In the genomic region with DNA sequence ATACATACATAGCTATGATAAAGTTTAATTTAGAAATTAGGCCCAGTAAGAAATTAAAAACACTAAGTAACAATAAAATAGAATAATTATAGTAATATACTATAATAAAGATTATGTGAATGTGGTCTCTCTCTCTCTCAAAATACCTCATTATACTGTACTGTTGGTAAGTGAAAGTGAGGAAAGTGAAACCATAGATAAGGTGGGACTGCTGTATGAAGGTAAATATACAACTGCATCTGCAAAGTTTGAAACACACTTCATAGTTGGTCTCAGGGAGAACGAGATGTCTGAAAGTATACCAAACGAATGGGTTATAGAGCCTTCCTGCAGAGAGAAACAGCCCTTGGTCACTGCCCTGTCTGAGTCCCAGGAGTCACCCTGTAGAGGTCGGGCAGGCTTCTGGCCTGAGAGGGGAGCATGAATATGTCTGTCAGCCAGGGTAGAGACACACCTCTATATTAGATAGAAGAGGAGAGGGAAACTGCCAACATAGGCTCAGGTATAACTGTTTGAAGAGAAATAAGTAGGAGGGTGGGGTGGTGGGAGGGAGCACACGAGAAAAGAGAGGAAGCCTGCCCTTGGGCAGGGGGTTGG, we compare ENCODE assay signal across 1 cellular context.
TF ChIP-seq lines count a peak whose summit lies in the region.

No MANE protein-coding gene starts in this region.

TF ChIP-seq in K562, 482 proteins besides CTCF, POLR2A, EP300 and RAD21:
- TF ChIP-seq MIER1 (IDR thresholded peaks at IDR 0.05; ENCODE audit: low read depth), result no peak
- no peak for TF ChIP-seq MXI1 (IDR thresholded peaks at IDR 0.05; ENCODE audit: low read depth, low read length)
- no peak for TF ChIP-seq KLF16 (IDR thresholded peaks at IDR 0.05)
- TF ChIP-seq CSDE1 (IDR thresholded peaks at IDR 0.05), result no peak
- no peak for TF ChIP-seq MTF1 (CRISPR knock-in tag; IDR thresholded peaks at IDR 0.05; ENCODE audit: borderline replicate concordance)
- TF ChIP-seq BRCA1 (IDR thresholded peaks at IDR 0.05), result no peak
- TF ChIP-seq BRCA1 (CRISPR knock-in tag; IDR thresholded peaks at IDR 0.05), result no peak
- TF ChIP-seq NR1H2 (CRISPR knock-in tag; IDR thresholded peaks at IDR 0.05), result no peak
- no peak for TF ChIP-seq ZNF75A (CRISPR knock-in tag; IDR thresholded peaks at IDR 0.05)
- TF ChIP-seq SREBF2 (CRISPR knock-in tag; IDR thresholded peaks at IDR 0.05), result no peak
- TF ChIP-seq, protein P1, sequence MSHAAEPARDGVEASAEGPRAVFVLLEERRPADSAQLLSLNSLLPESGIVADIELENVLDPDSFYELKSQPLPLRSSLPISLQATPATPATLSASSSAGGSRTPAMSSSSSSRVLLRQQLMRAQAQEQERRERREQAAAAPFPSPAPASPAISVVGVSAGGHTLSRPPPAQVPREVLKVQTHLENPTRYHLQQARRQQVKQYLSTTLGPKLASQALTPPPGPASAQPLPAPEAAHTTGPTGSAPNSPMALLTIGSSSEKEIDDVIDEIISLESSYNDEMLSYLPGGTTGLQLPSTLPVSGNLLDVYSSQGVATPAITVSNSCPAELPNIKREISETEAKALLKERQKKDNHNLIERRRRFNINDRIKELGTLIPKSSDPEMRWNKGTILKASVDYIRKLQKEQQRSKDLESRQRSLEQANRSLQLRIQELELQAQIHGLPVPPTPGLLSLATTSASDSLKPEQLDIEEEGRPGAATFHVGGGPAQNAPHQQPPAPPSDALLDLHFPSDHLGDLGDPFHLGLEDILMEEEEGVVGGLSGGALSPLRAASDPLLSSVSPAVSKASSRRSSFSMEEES (CRISPR knock-in tag; IDR thresholded peaks at IDR 0.05), result no peak
- no peak for TF ChIP-seq GATAD2B (IDR thresholded peaks at IDR 0.05; ENCODE audit: borderline replicate concordance)
- TF ChIP-seq HNRNPK (IDR thresholded peaks at IDR 0.05; ENCODE audit: low read depth, low read length, poor library complexity, severe bottlenecking), result no peak
- no peak for TF ChIP-seq NRF1 (conservative IDR thresholded peaks at IDR 0.05 in 1 of 2, IDR thresholded peaks at IDR 0.05 in 1 of 2)
- TF ChIP-seq, protein P2, sequence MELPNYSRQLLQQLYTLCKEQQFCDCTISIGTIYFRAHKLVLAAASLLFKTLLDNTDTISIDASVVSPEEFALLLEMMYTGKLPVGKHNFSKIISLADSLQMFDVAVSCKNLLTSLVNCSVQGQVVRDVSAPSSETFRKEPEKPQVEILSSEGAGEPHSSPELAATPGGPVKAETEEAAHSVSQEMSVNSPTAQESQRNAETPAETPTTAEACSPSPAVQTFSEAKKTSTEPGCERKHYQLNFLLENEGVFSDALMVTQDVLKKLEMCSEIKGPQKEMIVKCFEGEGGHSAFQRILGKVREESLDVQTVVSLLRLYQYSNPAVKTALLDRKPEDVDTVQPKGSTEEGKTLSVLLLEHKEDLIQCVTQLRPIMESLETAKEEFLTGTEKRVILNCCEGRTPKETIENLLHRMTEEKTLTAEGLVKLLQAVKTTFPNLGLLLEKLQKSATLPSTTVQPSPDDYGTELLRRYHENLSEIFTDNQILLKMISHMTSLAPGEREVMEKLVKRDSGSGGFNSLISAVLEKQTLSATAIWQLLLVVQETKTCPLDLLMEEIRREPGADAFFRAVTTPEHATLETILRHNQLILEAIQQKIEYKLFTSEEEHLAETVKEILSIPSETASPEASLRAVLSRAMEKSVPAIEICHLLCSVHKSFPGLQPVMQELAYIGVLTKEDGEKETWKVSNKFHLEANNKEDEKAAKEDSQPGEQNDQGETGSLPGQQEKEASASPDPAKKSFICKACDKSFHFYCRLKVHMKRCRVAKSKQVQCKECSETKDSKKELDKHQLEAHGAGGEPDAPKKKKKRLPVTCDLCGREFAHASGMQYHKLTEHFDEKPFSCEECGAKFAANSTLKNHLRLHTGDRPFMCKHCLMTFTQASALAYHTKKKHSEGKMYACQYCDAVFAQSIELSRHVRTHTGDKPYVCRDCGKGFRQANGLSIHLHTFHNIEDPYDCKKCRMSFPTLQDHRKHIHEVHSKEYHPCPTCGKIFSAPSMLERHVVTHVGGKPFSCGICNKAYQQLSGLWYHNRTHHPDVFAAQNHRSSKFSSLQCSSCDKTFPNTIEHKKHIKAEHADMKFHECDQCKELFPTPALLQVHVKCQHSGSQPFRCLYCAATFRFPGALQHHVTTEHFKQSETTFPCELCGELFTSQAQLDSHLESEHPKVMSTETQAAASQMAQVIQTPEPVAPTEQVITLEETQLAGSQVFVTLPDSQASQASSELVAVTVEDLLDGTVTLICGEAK (IDR thresholded peaks at IDR 0.05), result no peak
- TF ChIP-seq, protein P2 (CRISPR knock-in tag; IDR thresholded peaks at IDR 0.05), result no peak
